ENCODE assay signal across 8 cellular contexts in genomic region chr1:9822490-9822889, GRCh38. TPM values are rescaled to one million over a fixed set of nuclear protein-coding genes. Genes with fewer than 3 reads are reported as not detected.
DNase-seq lines count a peak whose midpoint lies in the region; ATAC-seq, FAIRE-seq and TF ChIP-seq lines count a peak whose summit lies in the region.

No MANE protein-coding gene starts in this region.

- H3K27me3 ChIP-seq in foreskin keratinocyte = no peaks in the 10 kb centered on the region
- H3K27me3 ChIP-seq in skeletal muscle tissue (ENCODE audit: control insufficient read depth in 3 of 3, insufficient read depth in 3 of 3, low read length in 3 of 3) = no peaks in the 10 kb centered on the region

- H3K4me1 ChIP-seq in foreskin keratinocyte (peaks cover 32% of the 10 kb centered on the region), skeletal muscle tissue (ENCODE audit: control insufficient read depth in 3 of 3, insufficient read depth in 3 of 3, low read length in 3 of 3) (peaks cover 24 to 30% (median 27%) of the 10 kb centered on the region in 3 donors)

- no peak for TF ChIP-seq POLR2A in GM12891 (IDR thresholded peaks at IDR 0.05; ENCODE audit: low read depth, low read length)

- DNase-seq in GM18507 (ENCODE audit: extremely low spot score, insufficient read length, low read depth) (no peak), T-cell (no peak), foreskin keratinocyte (no peak), GM12891 (ENCODE audit: insufficient read length, low spot score) (no peak)

- H3K9me3 Mint-ChIP-seq in T-cell = no peaks in the 10 kb centered on the region

- no peaks in the 10 kb centered on the region for H3K36me3 Mint-ChIP-seq in T-cell

- H3K4me3 ChIP-seq in skeletal muscle tissue (ENCODE audit: low read length in 3 of 3) = peak overlapping the region; percentile 79 to 96 (median 85)

- peak overlapping the region; percentile 86 to 89 for H3K27ac Mint-ChIP-seq in T-cell

- H3K9me3 ChIP-seq in skeletal muscle tissue (ENCODE audit: control insufficient read depth in 3 of 3, low read length in 3 of 3) = no peaks in the 10 kb centered on the region

- no peak for TF ChIP-seq CTCF in foreskin keratinocyte (conservative IDR thresholded peaks at IDR 0.05)

- FAIRE-seq in GM18507 (lab: Jason Lieb, UNC) (peak; percentile 9), GM12891 (lab: Jason Lieb, UNC) (no peak)

- H3K27me3 Mint-ChIP-seq in T-cell = no peaks in the 10 kb centered on the region

- peak overlapping the region; percentile 65 for H3K27ac ChIP-seq in foreskin keratinocyte
- H3K27ac ChIP-seq in skeletal muscle tissue (ENCODE audit: low read depth, low read length) = no peak overlapping the region

- no peaks in the 10 kb centered on the region for H3K36me3 ChIP-seq in skeletal muscle tissue (ENCODE audit: control insufficient read depth in 3 of 3, insufficient read depth in 3 of 3, low read length in 3 of 3)

- peaks cover 37 to 59% (median 48%) of the 10 kb centered on the region in 3 donors for H3K4me1 Mint-ChIP-seq in T-cell

- CTCF ChIA-PET in T-cell (lab: Charles Lee) = interaction anchor here (0.9 to 2.3 kb wide), 2 partner anchors 38 to 46 kb away, joined by 3 to 12 read pairs; no protein-coding TSS in a partner anchor

- no peak for ATAC-seq in T-cell (replicated peaks in 1 of 4)
- ATAC-seq in foreskin keratinocyte = no peak
- ATAC-seq in GM19452 (IDR thresholded peaks at IDR 0.05; ENCODE audit: unreplicated experiment) = no peak
- no peak for ATAC-seq in HG03521 (IDR thresholded peaks at IDR 0.05; ENCODE audit: unreplicated experiment)
- ATAC-seq in HG02642 (IDR thresholded peaks at IDR 0.05; ENCODE audit: poor library complexity, unreplicated experiment) = no peak

- H3K9ac ChIP-seq in skeletal muscle tissue (ENCODE audit: low read depth in 1 of 3, low read length in 3 of 3) = peak overlapping the region; percentile 72 to 84 (median 77)

- POLR2A ChIA-PET in T-cell (lab: Charles Lee) = interaction anchor here in 1 of 2 donors (0.5 kb wide), 1 partner anchor 19 kb away, joined by 10 read pairs; no protein-coding TSS in a partner anchor

- peak overlapping the region; percentile 92 to 97 (median 93) for H3K4me3 Mint-ChIP-seq in T-cell

TF ChIP-seq in GM12891, 5 proteins besides CTCF, POLR2A, EP300 and RAD21:
- TF ChIP-seq PAX5 (IDR thresholded peaks at IDR 0.05; ENCODE audit: insufficient read depth, low read length, severe bottlenecking) = no peak
- no peak for TF ChIP-seq TAF1 (IDR thresholded peaks at IDR 0.05; ENCODE audit: low read depth, low read length)
- no peak for TF ChIP-seq SPI1 (IDR thresholded peaks at IDR 0.05; ENCODE audit: low read depth, low read length)
- TF ChIP-seq POLR2AphosphoS5 (IDR thresholded peaks at IDR 0.05; ENCODE audit: low read depth, low read length) = no peak
- no peak for TF ChIP-seq POU2F2 (IDR thresholded peaks at IDR 0.05; ENCODE audit: low read depth, low read length)

RNA-seq across cellular contexts. Expression of gene CLSTN1, which starts 1.3 kb away (rescaled TPM):
- 100 to 1,000 TPM in 2 of 5 donors, 10 to 100 TPM in 3; 84.6 to 105 (median 91.2) TPM for total RNA-seq in T-cell
- 287 and 346 TPM in 2 replicates for total RNA-seq in foreskin keratinocyte
- polyA plus RNA-seq in foreskin keratinocyte = 237 and 287 TPM in 2 replicates
- total RNA-seq in skeletal muscle tissue = 51.1 TPM
- 34.9 TPM for polyA plus RNA-seq in GM12891 (2012; ENCODE audit: low read depth, missing spikeins)
